Comparison of ENCODE assay signal across 14 cellular contexts in genomic region chr17:53516643-53517042, GRCh38.
DNase-seq lines count a peak whose midpoint lies in the region; ATAC-seq, FAIRE-seq and TF ChIP-seq lines count a peak whose summit lies in the region.
"Had no signal": no experiment of that assay in that cellular context is flagged by ENCODE, and none has a peak within 500 bp of the region (broad histone marks: within the 10 kb centered on the region; RNA-seq: fewer than 3 reads in every experiment).

No MANE protein-coding gene starts in this region.

- TF ChIP-seq CTCF in A549 (IDR thresholded peaks at IDR 0.05) (peak; percentile 28; the same call in 2 of the 3 replicates), WERI-Rb-1 (IDR thresholded peaks at IDR 0.05; ENCODE audit: low read depth, low read length) (peak; percentile 60; the same call in 1 of the 2 replicates), kidney epithelial cell (IDR thresholded peaks at IDR 0.05; ENCODE audit: insufficient read depth, low read length, poor library complexity, severe bottlenecking) (peak; percentile 47)

- no peaks in the 10 kb centered on the region for H3K79me2 ChIP-seq in Karpas-422 (ENCODE audit: low read length)

- CTCF ChIA-PET in A549 (lab: Yijun Ruan, JAX): interaction anchor here (0.6 to 0.8 kb wide), 2 partner anchors 106 to 1392 kb away, joined by 3 read pairs; no protein-coding TSS in a partner anchor

- peak; percentile 34 to 49; a peak in 3 of 5 replicates for TF ChIP-seq RAD21 in A549 (conservative IDR thresholded peaks at IDR 0.05 in 1 of 2, IDR thresholded peaks at IDR 0.05 in 1 of 2)

- intact Hi-C loops in head of caudate nucleus (cut with DNase I): no loop called here

- H3K4me3 ChIP-seq in A549: no peak overlapping the region
- H3K4me3 ChIP-seq in HAP-1: no peak overlapping the region
- no peak overlapping the region for H3K4me3 ChIP-seq in WERI-Rb-1 (ENCODE audit: low read depth, low read length)
- no peak overlapping the region for H3K4me3 ChIP-seq in kidney epithelial cell (ENCODE audit: low read depth, low read length)
- H3K4me3 ChIP-seq in Karpas-422 (ENCODE audit: low read length): no peak overlapping the region
- H3K4me3 ChIP-seq: adrenal gland had no signal

- no peaks in the 10 kb centered on the region for H3K9me2 ChIP-seq in Karpas-422 (replicated peaks; ENCODE audit: insufficient read depth, low read length)

- H2AFZ ChIP-seq in Karpas-422 (ENCODE audit: low read length): no peak overlapping the region

- H3K4me2 ChIP-seq in A549 (no peak overlapping the region), Karpas-422 (ENCODE audit: low read depth, low read length, poor library complexity, severe bottlenecking) (no peak overlapping the region)

- TF ChIP-seq POLR2A in A549 (IDR thresholded peaks at IDR 0.05; ENCODE audit: low read length): no peak

- no peak overlapping the region for H3K9ac ChIP-seq in Karpas-422 (ENCODE audit: low read length)

- POLR2A ChIA-PET in A549 (lab: Yijun Ruan, JAX): no interaction called here

- H3K9me3 ChIP-seq in A549 (peaks cover 16% of the 10 kb centered on the region; the same call in 2 of the 3 replicates), HAP-1 (no peaks in the 10 kb centered on the region), WERI-Rb-1 (ENCODE audit: severe bottlenecking) (no peaks in the 10 kb centered on the region), Karpas-422 (ENCODE audit: low read length) (peaks cover 17% of the 10 kb centered on the region)
- H3K9me3 ChIP-seq: adrenal gland had no signal

- no peaks in the 10 kb centered on the region for H3K36me3 ChIP-seq in HAP-1 (replicated peaks)
- H3K36me3 ChIP-seq in WERI-Rb-1: no peaks in the 10 kb centered on the region
- H3K36me3 ChIP-seq in kidney epithelial cell (ENCODE audit: control insufficient read depth, insufficient read depth, low read length): no peaks in the 10 kb centered on the region
- H3K36me3 ChIP-seq in Karpas-422 (ENCODE audit: insufficient read depth, low read length): no peaks in the 10 kb centered on the region
- H3K36me3 ChIP-seq: adrenal gland had no signal

- no peak for TF ChIP-seq EP300 in A549 (IDR thresholded peaks at IDR 0.05)

- DNase-seq in A549 (ENCODE audit: low read depth in 1 of 2, low spot score in 1 of 2): peak in 1 of 2 experiments; percentile 39
- DNase-seq in HAP-1 (ENCODE audit: low spot score in 2 of 2): peak; percentile 33 to 44
- peak; percentile 18 for DNase-seq in WERI-Rb-1
- no peak for DNase-seq in kidney epithelial cell (ENCODE audit: low read depth)
- no peak for DNase-seq in AG20443 (ENCODE audit: low spot score)
- no peak for DNase-seq in dedifferentiated amniotic fluid mesenchymal stem cell (ENCODE audit: extremely low spot score)
- no peak for DNase-seq in Karpas-422
- DNase-seq in head of caudate nucleus: no peak
- DNase-seq: activated CD8-positive, alpha-beta memory T cell treated with anti-CD3 and anti-CD28 coated beads, Interleukin-2, amount 50 U/mL, for 4 hours; immature natural killer cell; NCI-H1092; NK-92 treated with Interleukin-12 subunit alpha and Interleukin-12 subunit beta, amount 100 ng/mL, for 24 hours; T-helper 9 cell had no signal

- no peak for FAIRE-seq in A549 (lab: Jason Lieb, UNC)

- H3K27me3 ChIP-seq in HAP-1 (ENCODE audit: low read depth): no peaks in the 10 kb centered on the region
- H3K27me3 ChIP-seq in WERI-Rb-1 (ENCODE audit: insufficient read depth, low read depth, severe bottlenecking): no peaks in the 10 kb centered on the region
- no peaks in the 10 kb centered on the region for H3K27me3 ChIP-seq in kidney epithelial cell (ENCODE audit: control insufficient read depth, insufficient read depth, low read length)
- no peaks in the 10 kb centered on the region for H3K27me3 ChIP-seq in Karpas-422 (ENCODE audit: low read length)
- H3K27me3 ChIP-seq: adrenal gland had no signal

- H3K4me1 ChIP-seq in A549 (no peaks in the 10 kb centered on the region), HAP-1 (no peaks in the 10 kb centered on the region), Karpas-422 (ENCODE audit: low read length) (no peaks in the 10 kb centered on the region)
- H3K4me1 ChIP-seq: adrenal gland had no signal

- 4% methylated on average over 3 of the region's 3 CpGs for WGBS in A549 (ENCODE audit: missing lambda C conversion rate)

- no peak overlapping the region for H3K27ac ChIP-seq in A549
- no peak overlapping the region for H3K27ac ChIP-seq in WERI-Rb-1
- no peak overlapping the region for H3K27ac ChIP-seq in Karpas-422 (ENCODE audit: low read length)
- H3K27ac ChIP-seq: adrenal gland had no signal

- in situ Hi-C loops in HAP-1 (cut with MboI; ENCODE audit: low sequenced_read_pairs): no loop called here

- H4K20me1 ChIP-seq in Karpas-422 (ENCODE audit: insufficient read depth, low read depth, low read length): no peaks in the 10 kb centered on the region

- peak in 1 of 2 experiments; percentile 33; a peak in 1 of 6 replicates for ATAC-seq in A549

TF ChIP-seq in A549, 52 proteins besides CTCF, POLR2A, EP300 and RAD21:
- TF ChIP-seq CHD2 (IDR thresholded peaks at IDR 0.05; ENCODE audit: low read length, partially characterized antibody): no peak
- peak; percentile 22; the same call in 1 of the 3 replicates for TF ChIP-seq SMC3 (IDR thresholded peaks at IDR 0.05)

Comparison
In these comparisons a context has a peak if more than half of its experiments do, and no peak if none do; other contexts are left out.
1. DNase-seq: peak in HAP-1 (2 of 2) and WERI-Rb-1 (single experiment); none in kidney epithelial cell (single experiment), AG20443 (single experiment), dedifferentiated amniotic fluid mesenchymal stem cell (single experiment), Karpas-422 (single experiment) and head of caudate nucleus (0 of 42).
2. Peak in every context shown above with its lines, with median percentiles within 50 percentile points of each other: CTCF ChIP-seq.